Comparison of ENCODE assay signal across 19 cellular contexts in the genomic region with DNA sequence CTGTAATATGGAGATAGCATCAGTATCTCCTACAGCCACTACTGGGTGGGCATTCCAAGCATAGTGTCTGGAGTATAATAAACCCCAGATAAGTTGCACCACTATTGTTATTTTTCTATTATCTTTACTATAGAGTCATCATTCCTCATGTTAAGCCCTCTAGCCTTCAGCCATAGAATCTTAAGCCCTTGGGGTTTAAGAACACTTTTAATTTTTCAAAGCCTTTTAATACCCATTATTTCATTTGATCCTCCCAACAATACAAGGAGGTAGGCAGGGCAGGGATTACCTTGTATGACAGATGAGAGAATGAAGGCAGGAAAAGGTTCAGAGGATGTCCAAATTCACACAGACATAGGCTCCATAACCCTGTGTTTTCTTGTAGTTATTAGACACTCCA.
DNase-seq lines count a peak whose midpoint lies in the region; ATAC-seq lines count a peak whose summit lies in the region.
"Had no signal": no experiment of that assay in that cellular context is flagged by ENCODE, and none has a peak within 500 bp of the region (broad histone marks: within the 10 kb centered on the region; RNA-seq: fewer than 3 reads in every experiment).

No MANE protein-coding gene starts in this region.

- H3K36me3 Mint-ChIP-seq in stimulated activated naive B cell treated with anti-CD40 and anti-IgM and Interleukin-4, amounts not matched to agents 10 μg/mL and 1 μg/mL and 100 μg/mL, for 72 hours, result peaks cover 11 to 27% of the 10 kb centered on the region in 2 donors
- H3K36me3 Mint-ChIP-seq in activated naive CD8-positive, alpha-beta T cell treated with anti-CD3 and anti-CD28 coated beads, Interleukin-2, amount 50 U/mL, for 24 hours (ENCODE audit: low read depth), result no peaks in the 10 kb centered on the region
- H3K36me3 Mint-ChIP-seq: CD4-positive, alpha-beta memory T cell had no signal

- H3K4me1 Mint-ChIP-seq in stimulated activated naive B cell treated with anti-CD40 and anti-IgM and Interleukin-4, amounts not matched to agents 10 μg/mL and 1 μg/mL and 100 μg/mL, for 72 hours, result peaks cover 35 to 69% of the 10 kb centered on the region in 2 donors
- no peaks in the 10 kb centered on the region for H3K4me1 Mint-ChIP-seq in activated naive CD8-positive, alpha-beta T cell treated with anti-CD3 and anti-CD28 coated beads, Interleukin-2, amount 50 U/mL, for 24 hours
- H3K4me1 Mint-ChIP-seq: CD4-positive, alpha-beta memory T cell had no signal

- H3K9ac ChIP-seq in BLaER1, result no peak overlapping the region
- H3K9ac ChIP-seq: GM23248 had no signal

- no peaks in the 10 kb centered on the region for H3K9me3 Mint-ChIP-seq in stimulated activated naive B cell treated with anti-CD40 and anti-IgM and Interleukin-4, amounts not matched to agents 10 μg/mL and 1 μg/mL and 100 μg/mL, for 72 hours
- no peaks in the 10 kb centered on the region for H3K9me3 Mint-ChIP-seq in activated naive CD8-positive, alpha-beta T cell treated with anti-CD3 and anti-CD28 coated beads, Interleukin-2, amount 50 U/mL, for 24 hours
- H3K9me3 Mint-ChIP-seq: CD4-positive, alpha-beta memory T cell had no signal

- peaks cover 100% of the 10 kb centered on the region for H4K20me1 ChIP-seq in BLaER1

- no peak for ATAC-seq in stimulated activated naive B cell treated with anti-CD40 and anti-IgM and Interleukin-4, amounts not matched to agents 10 μg/mL and 1 μg/mL and 100 μg/mL, for 72 hours (replicated peaks)
- ATAC-seq in HG03354 (IDR thresholded peaks at IDR 0.05; ENCODE audit: poor library complexity, severe bottlenecking, unreplicated experiment), result no peak
- ATAC-seq in activated naive CD8-positive, alpha-beta T cell treated with anti-CD3 and anti-CD28 coated beads, Interleukin-2, amount 50 U/mL, for 24 hours, result no peak
- no peak for ATAC-seq in HG02678 (IDR thresholded peaks at IDR 0.05; ENCODE audit: unreplicated experiment)
- ATAC-seq: GM12878 had no signal

- H3K9me3 ChIP-seq in BLaER1, result no peaks in the 10 kb centered on the region

- H3K27me3 ChIP-seq in BLaER1, result no peaks in the 10 kb centered on the region

- peak; percentile 61 for DNase-seq in D341Med (ENCODE audit: low spot score)
- no peak for DNase-seq in stimulated activated naive B cell treated with anti-CD40 and anti-IgM and Interleukin-4, amounts not matched to agents 10 μg/mL and 1 μg/mL and 100 μg/mL, for 72 hours
- DNase-seq in activated naive CD8-positive, alpha-beta T cell treated with anti-CD3 and anti-CD28 coated beads, Interleukin-2, amount 50 U/mL, for 24 hours, result no peak
- DNase-seq: C1 segment of cervical spinal cord; Calu3; CD4-positive, alpha-beta memory T cell; COR-L47; DMS 273 treated with DMSO at 0.1 percent for 48 hours; DMS79; EL; GDM1; GM23248; H7; HCEC 1CT had no signal

- H3K4me3 Mint-ChIP-seq in stimulated activated naive B cell treated with anti-CD40 and anti-IgM and Interleukin-4, amounts not matched to agents 10 μg/mL and 1 μg/mL and 100 μg/mL, for 72 hours, result no peak overlapping the region
- H3K4me3 Mint-ChIP-seq in activated naive CD8-positive, alpha-beta T cell treated with anti-CD3 and anti-CD28 coated beads, Interleukin-2, amount 50 U/mL, for 24 hours, result no peak overlapping the region
- H3K4me3 Mint-ChIP-seq: B cell; CD4-positive, alpha-beta memory T cell had no signal

- H3K36me3 ChIP-seq in BLaER1, result peaks cover 97% of the 10 kb centered on the region

- H3K4me1 ChIP-seq in BLaER1, result peaks cover 99% of the 10 kb centered on the region

- H3K4me2 ChIP-seq in BLaER1, result peak overlapping the region; percentile 23; the same call in 1 of the 2 replicates

- no peak overlapping the region for H3K4me3 ChIP-seq in BLaER1
- H3K4me3 ChIP-seq: GM12878, GM23248 had no signal

- no peak overlapping the region for H3K27ac ChIP-seq in BLaER1
- H3K27ac ChIP-seq: GM23248 had no signal

- peak overlapping the region; percentile 27 for H3K27ac Mint-ChIP-seq in stimulated activated naive B cell treated with anti-CD40 and anti-IgM and Interleukin-4, amounts not matched to agents 10 μg/mL and 1 μg/mL and 100 μg/mL, for 72 hours
- no peak overlapping the region for H3K27ac Mint-ChIP-seq in activated naive CD8-positive, alpha-beta T cell treated with anti-CD3 and anti-CD28 coated beads, Interleukin-2, amount 50 U/mL, for 24 hours
- H3K27ac Mint-ChIP-seq: B cell; CD4-positive, alpha-beta memory T cell had no signal

- no peaks in the 10 kb centered on the region for H3K27me3 Mint-ChIP-seq in stimulated activated naive B cell treated with anti-CD40 and anti-IgM and Interleukin-4, amounts not matched to agents 10 μg/mL and 1 μg/mL and 100 μg/mL, for 72 hours
- no peaks in the 10 kb centered on the region for H3K27me3 Mint-ChIP-seq in activated naive CD8-positive, alpha-beta T cell treated with anti-CD3 and anti-CD28 coated beads, Interleukin-2, amount 50 U/mL, for 24 hours
- H3K27me3 Mint-ChIP-seq: B cell had no signal
